In genomic region chr1:48030696-48031365, GRCh38 we compare ENCODE assay signal across 21 cellular contexts. TPM values are rescaled to one million over a fixed set of nuclear protein-coding genes. Genes with fewer than 3 reads are reported as not detected.
DNase-seq lines count a peak whose midpoint lies in the region; ATAC-seq, FAIRE-seq and TF ChIP-seq lines count a peak whose summit lies in the region.
"Had no signal": no experiment of that assay in that cellular context is flagged by ENCODE, and none has a peak within 500 bp of the region (broad histone marks: within the 10 kb centered on the region; RNA-seq: fewer than 3 reads in every experiment).

No MANE protein-coding gene starts in this region.

- H3K4me3 ChIP-seq in coronary artery (no peak overlapping the region), liver (ENCODE audit: low read depth in 1 of 3, low read length in 3 of 3) (no peak overlapping the region), small intestine (ENCODE audit: low read depth in 1 of 2, low read length in 2 of 2) (no peak overlapping the region), PC-3 (ENCODE audit: low read length) (no peak overlapping the region), mucosa of descending colon (no peak overlapping the region)
- H3K4me3 ChIP-seq: GM12878, GM23248 had no signal

- H3K9ac ChIP-seq in liver (ENCODE audit: low read depth in 1 of 2, low read length in 2 of 2) (no peak overlapping the region), PC-3 (ENCODE audit: low read length) (no peak overlapping the region)
- H3K9ac ChIP-seq: GM23248 had no signal

- no peak overlapping the region for H3K4me2 ChIP-seq in PC-3 (ENCODE audit: low read length)

- peak overlapping the region in 1 of 2 donors; percentile 30 for H3K27ac ChIP-seq in coronary artery
- no peak overlapping the region for H3K27ac ChIP-seq in liver (ENCODE audit: low read depth in 1 of 2, low read length in 2 of 2)
- H3K27ac ChIP-seq in small intestine (ENCODE audit: low read depth in 1 of 2, low read length in 1 of 2) = no peak overlapping the region
- no peak overlapping the region for H3K27ac ChIP-seq in PC-3 (ENCODE audit: low read length)
- H3K27ac ChIP-seq: GM23248 had no signal

- H2AFZ ChIP-seq in PC-3 (ENCODE audit: low read length) = no peak overlapping the region
- H2AFZ ChIP-seq: GM23248 had no signal

- no peak for ATAC-seq in PC-3
- no peak for ATAC-seq in mucosa of descending colon
- ATAC-seq: GM12878 had no signal

- POLR2A ChIA-PET in PC-3 (lab: Charles Lee; ENCODE audit: unreplicated experiment) = no interaction called here

- TF ChIP-seq RAD21 in liver (IDR thresholded peaks at IDR 0.05) = peak in 1 of 2 donors; percentile 29

- H3K9me2 ChIP-seq in PC-3 (replicated peaks; ENCODE audit: low read length) = no peaks in the 10 kb centered on the region

- H3K9me3 ChIP-seq in liver (ENCODE audit: control insufficient read depth in 4 of 4, low read length in 3 of 4) (no peaks in the 10 kb centered on the region), small intestine (ENCODE audit: control insufficient read depth, low read depth) (no peaks in the 10 kb centered on the region), PC-3 (ENCODE audit: low read length) (no peaks in the 10 kb centered on the region), mucosa of descending colon (no peaks in the 10 kb centered on the region)
- H3K9me3 ChIP-seq: Caco-2 had no signal

- no peak for FAIRE-seq in small intestine (lab: Jason Lieb, UNC)
- FAIRE-seq: GM12878, GM19239, H54 had no signal

- H3K36me3 ChIP-seq in liver (ENCODE audit: control insufficient read depth in 4 of 4, insufficient read depth in 3 of 4, low read depth in 1 of 4, low read length in 3 of 4) (no peaks in the 10 kb centered on the region), small intestine (ENCODE audit: control insufficient read depth in 2 of 2, insufficient read depth in 2 of 2, low read length in 2 of 2) (no peaks in the 10 kb centered on the region), PC-3 (ENCODE audit: low read depth, low read length) (no peaks in the 10 kb centered on the region), mucosa of descending colon (ENCODE audit: low read depth) (no peaks in the 10 kb centered on the region)

- TF ChIP-seq CTCF in coronary artery (IDR thresholded peaks at IDR 0.05) (no peak), liver (IDR thresholded peaks at IDR 0.05; ENCODE audit: low read depth, low read length, missing input control) (no peak), PC-3 (conservative IDR thresholded peaks at IDR 0.05; ENCODE audit: low read depth, low read length) (no peak), mucosa of descending colon (IDR thresholded peaks at IDR 0.05) (no peak)

- H3K79me2 ChIP-seq in PC-3 (ENCODE audit: low read length) = no peaks in the 10 kb centered on the region

- no peaks in the 10 kb centered on the region for H3F3A ChIP-seq in PC-3 (ENCODE audit: low read length, unreplicated experiment)

- intact Hi-C loops in PC-3 (cut with micrococcal nuclease) = no loop called here
- intact Hi-C loops in mucosa of descending colon (cut with DNase I, micrococcal nuclease) = no loop called here

- H3K27me3 ChIP-seq in liver (ENCODE audit: control insufficient read depth in 4 of 4, insufficient read depth in 4 of 4, low read length in 3 of 4) = no peaks in the 10 kb centered on the region
- no peaks in the 10 kb centered on the region for H3K27me3 ChIP-seq in small intestine (ENCODE audit: control insufficient read depth in 2 of 2, insufficient read depth in 2 of 2, low read length in 2 of 2)
- H3K27me3 ChIP-seq in PC-3 (ENCODE audit: low read length) = no peaks in the 10 kb centered on the region

- no peaks in the 10 kb centered on the region for H4K20me1 ChIP-seq in PC-3 (ENCODE audit: low read length)

- WGBS in liver = 61% methylated on average over 4 of the region's 4 CpGs
- 57 to 73% (median 64%) methylated on average over 4 of the region's 4 CpGs for WGBS in small intestine, 3 donors

- H3K4me1 ChIP-seq in liver (ENCODE audit: control insufficient read depth in 4 of 4, insufficient read depth in 4 of 4, low read length in 3 of 4) (peaks cover 0 to 7% (median 4%) of the 10 kb centered on the region in 4 donors), small intestine (ENCODE audit: control insufficient read depth in 2 of 2, insufficient read depth in 1 of 2, low read depth in 1 of 2, low read length in 1 of 2) (no peaks in the 10 kb centered on the region), PC-3 (ENCODE audit: insufficient read depth, low read length) (no peaks in the 10 kb centered on the region), mucosa of descending colon (ENCODE audit: low read depth) (no peaks in the 10 kb centered on the region)
- H3K4me1 ChIP-seq: Caco-2 had no signal

- no TSS peak for BruUV-seq in PC-3 (replicated peaks; lab: Mats Ljungman, UMichigan)

- DNase-seq in coronary artery (ENCODE audit: low spot score) (peak; percentile 66), islet precursor cell (peak; percentile 34), small intestine (peak; percentile 64), SK-N-DZ (ENCODE audit: low spot score) (no peak), PC-3 (no peak), mucosa of descending colon (no peak)
- DNase-seq: 8988T; C1 segment of cervical spinal cord; Caco-2; CD4-positive, alpha-beta memory T cell; DMS79; EL; GDM1; HCEC 1CT had no signal

- CTCF ChIA-PET in PC-3 (lab: Charles Lee) = no interaction called here

TF ChIP-seq in liver, 16 proteins besides CTCF, POLR2A, EP300 and RAD21:
- TF ChIP-seq GABPA (IDR thresholded peaks at IDR 0.05 in 1 of 2, conservative IDR thresholded peaks at IDR 0.05 in 1 of 2) = no peak
- no peak for TF ChIP-seq EGR1 (IDR thresholded peaks at IDR 0.05; ENCODE audit: low read depth in 2 of 2)
- TF ChIP-seq HNF4A (conservative IDR thresholded peaks at IDR 0.05) = peak; percentile 97 to 98
- no peak for TF ChIP-seq ATF3 (IDR thresholded peaks at IDR 0.05)
- peak; percentile 28 for TF ChIP-seq NR2F2 (IDR thresholded peaks at IDR 0.05)
- TF ChIP-seq HNF4G (IDR thresholded peaks at IDR 0.05) = peak; percentile 86
- TF ChIP-seq, protein P1, sequence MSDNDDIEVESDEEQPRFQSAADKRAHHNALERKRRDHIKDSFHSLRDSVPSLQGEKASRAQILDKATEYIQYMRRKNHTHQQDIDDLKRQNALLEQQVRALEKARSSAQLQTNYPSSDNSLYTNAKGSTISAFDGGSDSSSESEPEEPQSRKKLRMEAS (IDR thresholded peaks at IDR 0.05) = no peak
- TF ChIP-seq, protein P2, sequence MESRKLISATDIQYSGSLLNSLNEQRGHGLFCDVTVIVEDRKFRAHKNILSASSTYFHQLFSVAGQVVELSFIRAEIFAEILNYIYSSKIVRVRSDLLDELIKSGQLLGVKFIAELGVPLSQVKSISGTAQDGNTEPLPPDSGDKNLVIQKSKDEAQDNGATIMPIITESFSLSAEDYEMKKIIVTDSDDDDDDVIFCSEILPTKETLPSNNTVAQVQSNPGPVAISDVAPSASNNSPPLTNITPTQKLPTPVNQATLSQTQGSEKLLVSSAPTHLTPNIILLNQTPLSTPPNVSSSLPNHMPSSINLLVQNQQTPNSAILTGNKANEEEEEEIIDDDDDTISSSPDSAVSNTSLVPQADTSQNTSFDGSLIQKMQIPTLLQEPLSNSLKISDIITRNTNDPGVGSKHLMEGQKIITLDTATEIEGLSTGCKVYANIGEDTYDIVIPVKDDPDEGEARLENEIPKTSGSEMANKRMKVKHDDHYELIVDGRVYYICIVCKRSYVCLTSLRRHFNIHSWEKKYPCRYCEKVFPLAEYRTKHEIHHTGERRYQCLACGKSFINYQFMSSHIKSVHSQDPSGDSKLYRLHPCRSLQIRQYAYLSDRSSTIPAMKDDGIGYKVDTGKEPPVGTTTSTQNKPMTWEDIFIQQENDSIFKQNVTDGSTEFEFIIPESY (IDR thresholded peaks at IDR 0.05) = no peak
- peak; percentile 63 to 64 for TF ChIP-seq RXRA (IDR thresholded peaks at IDR 0.05)
- TF ChIP-seq SP1 (IDR thresholded peaks at IDR 0.05) = peak; percentile 40
- peak; percentile 44 for TF ChIP-seq YY1 (IDR thresholded peaks at IDR 0.05)
- no peak for TF ChIP-seq FOXA2 (IDR thresholded peaks at IDR 0.05)

RNA-seq across cellular contexts. Expression of gene TRABD2B, which starts 33.6 kb away (rescaled TPM):
- total RNA-seq in liver = 1 to 10 TPM in 1 of 2 donors, under 1 TPM in 1; 0.28 to 2.6 TPM
- 1 to 10 TPM; 1.2 to 1.3 TPM for polyA plus RNA-seq in liver
- polyA plus RNA-seq in small intestine = 1 to 10 TPM in 1 of 3 donors, under 1 TPM in 1, not detected in 1; under 0.01 to 2.6 TPM
- 0.03 TPM in 2 replicates for polyA plus RNA-seq in SK-N-DZ (2014; cell fraction: cytosol; rRNA removed)
- polyA plus RNA-seq in SK-N-DZ (2014; cell fraction: nucleus; rRNA removed) = 0.10 and 0.14 TPM in 2 replicates
- total RNA-seq in PC-3 (2014; rRNA removed) = 0.44 and 0.63 TPM in 2 replicates
- total RNA-seq in mucosa of descending colon = 1 to 10 TPM in 2 of 3 donors, under 1 TPM in 1; 0.35 to 2.0 (median 2.0) TPM
- total RNA-seq: A673; CD4-positive, alpha-beta memory T cell; GM12878; GM23248 had no signal
- polyA plus RNA-seq: BJ; CD4-positive, alpha-beta memory T cell; GM12878; GM23248 had no signal

Comparison
In these comparisons a context has a peak if more than half of its experiments do, and no peak if none do; other contexts are left out.
1. DNase-seq: peak in coronary artery (single experiment), islet precursor cell (single experiment) and small intestine (single experiment); none in SK-N-DZ (single experiment), PC-3 (single experiment) and mucosa of descending colon (0 of 3).